ENCODE assay signal across 15 cellular contexts in the genomic region with DNA sequence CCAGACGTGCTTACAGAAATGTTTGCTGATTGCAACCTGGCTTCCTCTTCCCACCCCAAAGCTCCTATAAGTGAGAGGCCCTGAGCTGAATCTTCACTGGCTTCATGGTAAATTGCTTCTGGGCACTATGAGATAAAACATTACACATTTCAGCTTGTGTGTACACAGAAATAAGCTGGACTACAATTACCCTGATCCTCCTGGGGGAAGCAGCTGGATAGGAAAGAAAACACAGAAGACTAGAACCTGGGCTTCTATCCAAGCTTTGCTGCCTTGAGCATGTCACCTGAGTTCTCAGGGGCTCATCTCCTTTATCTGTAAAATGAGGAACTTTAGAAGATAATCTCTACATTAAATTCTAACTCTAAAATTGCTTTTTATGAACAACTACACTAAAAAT. TPM values are rescaled to one million over a fixed set of nuclear protein-coding genes. Genes with fewer than 3 reads are reported as not detected.
DNase-seq lines count a peak whose midpoint lies in the region; ATAC-seq and TF ChIP-seq lines count a peak whose summit lies in the region.
"Had no signal": no experiment of that assay in that cellular context is flagged by ENCODE, and none has a peak within 500 bp of the region (broad histone marks: within the 10 kb centered on the region; RNA-seq: fewer than 3 reads in every experiment).

No MANE protein-coding gene starts in this region.

- H3K4me3 ChIP-seq in OCI-LY3 (ENCODE audit: low read length) (no peak overlapping the region), lower lobe of right lung (no peak overlapping the region)
- H3K4me3 ChIP-seq: right atrium auricular region had no signal

- H3K36me3 Mint-ChIP-seq in activated CD8-positive, alpha-beta T cell treated with anti-CD3 and anti-CD28 coated beads, Interleukin-2, amount 10 ng/mL, durations not matched to agents 7 days and 5 days (ENCODE audit: low read depth): peaks cover 31% of the 10 kb centered on the region

- H3K4me3 Mint-ChIP-seq in activated CD8-positive, alpha-beta T cell treated with anti-CD3 and anti-CD28 coated beads, Interleukin-2, amount 10 ng/mL, durations not matched to agents 7 days and 5 days: no peak overlapping the region

- no peak for TF ChIP-seq CTCF in OCI-LY3 (IDR thresholded peaks at IDR 0.05; ENCODE audit: low read depth, low read length)
- no peak for TF ChIP-seq CTCF in lower lobe of right lung (IDR thresholded peaks at IDR 0.05)

- intact Hi-C loops in lower lobe of right lung (cut with DNase I): no loop called here

- POLR2A ChIA-PET in activated CD8-positive, alpha-beta T cell treated with anti-CD3 and anti-CD28 coated beads, Interleukin-2, amount 10 ng/mL, durations not matched to agents 7 days and 5 days (lab: Charles Lee): no interaction called here

- H3K27ac ChIP-seq in OCI-LY3 (ENCODE audit: low read length) (peak overlapping the region; percentile 30), epithelial cell of prostate (peak overlapping the region; percentile 20), lower lobe of right lung (no peak overlapping the region)
- H3K27ac ChIP-seq: HL-60, KMS-11, right atrium auricular region had no signal

- H4K20me1 ChIP-seq in OCI-LY3 (ENCODE audit: insufficient read depth, low read length): no peaks in the 10 kb centered on the region

- no peaks in the 10 kb centered on the region for H3K79me2 ChIP-seq in OCI-LY3 (ENCODE audit: low read length)

- no peak for ATAC-seq in activated CD8-positive, alpha-beta T cell treated with anti-CD3 and anti-CD28 coated beads, Interleukin-2, amount 10 ng/mL, durations not matched to agents 7 days and 5 days
- ATAC-seq in lower lobe of right lung: no peak

- H3K27me3 ChIP-seq in OCI-LY3 (ENCODE audit: low read depth, low read length) (no peaks in the 10 kb centered on the region), lower lobe of right lung (ENCODE audit: low read depth) (no peaks in the 10 kb centered on the region)
- H3K27me3 ChIP-seq: right atrium auricular region had no signal

- H3K4me1 Mint-ChIP-seq in activated CD8-positive, alpha-beta T cell treated with anti-CD3 and anti-CD28 coated beads, Interleukin-2, amount 10 ng/mL, durations not matched to agents 7 days and 5 days (ENCODE audit: low read depth): peaks cover 54% of the 10 kb centered on the region

- H3K4me2 ChIP-seq in OCI-LY3 (ENCODE audit: low read length): no peak overlapping the region
- H3K4me2 ChIP-seq: KMS-11 had no signal

- peaks cover 13% of the 10 kb centered on the region for H3K9me3 Mint-ChIP-seq in activated CD8-positive, alpha-beta T cell treated with anti-CD3 and anti-CD28 coated beads, Interleukin-2, amount 10 ng/mL, durations not matched to agents 7 days and 5 days (ENCODE audit: insufficient read depth)

- CTCF ChIA-PET in activated CD8-positive, alpha-beta T cell treated with anti-CD3 and anti-CD28 coated beads, Interleukin-2, amount 10 ng/mL, durations not matched to agents 7 days and 5 days (lab: Charles Lee): interaction anchor here (1.2 to 7.5 kb wide), 6 partner anchors 11 to 136 kb away, joined by 3 to 61 read pairs (median 27); partner anchors contain the start of gene THBS1

- peak; percentile 4 for DNase-seq in DMS 273 treated with DMSO at 0.1 percent for 48 hours (lab: John Stamatoyannopoulos, UW)
- peak; percentile 44 for DNase-seq in NCI-H1694 (lab: John Stamatoyannopoulos, UW)
- no peak for DNase-seq in epithelial cell of prostate (ENCODE audit: low read depth, low spot score)
- no peak for DNase-seq in activated CD8-positive, alpha-beta T cell treated with anti-CD3 and anti-CD28 coated beads, Interleukin-2, amount 10 ng/mL, durations not matched to agents 7 days and 5 days
- DNase-seq in foreskin melanocyte: no peak
- DNase-seq in activated gamma-delta T cell treated with Interleukin-2 at 50 U/mL for 16 hours: no peak
- DNase-seq in lower lobe of right lung: no peak
- DNase-seq: DMS79, mesendoderm, NCI-H146 had no signal

- peaks cover 5% of the 10 kb centered on the region for H3K27me3 Mint-ChIP-seq in activated CD8-positive, alpha-beta T cell treated with anti-CD3 and anti-CD28 coated beads, Interleukin-2, amount 10 ng/mL, durations not matched to agents 7 days and 5 days (ENCODE audit: low read depth)

- H3K4me1 ChIP-seq in OCI-LY3 (ENCODE audit: low read length) (peaks cover 83% of the 10 kb centered on the region), lower lobe of right lung (peaks cover 23% of the 10 kb centered on the region)

- no peak overlapping the region for H3K27ac Mint-ChIP-seq in activated CD8-positive, alpha-beta T cell treated with anti-CD3 and anti-CD28 coated beads, Interleukin-2, amount 10 ng/mL, durations not matched to agents 7 days and 5 days
- H3K27ac Mint-ChIP-seq: activated T-helper 2 cell treated with anti-CD3 and anti-CD28 coated beads, Interferon-gamma antibody, Interleukin-2, Interleukin-4, amounts not matched to agents 10 μg/mL and 5 μg/mL and 100 μg/mL, durations not matched to agents 14 hours and 24 hours and 36 hours had no signal

- H2AFZ ChIP-seq in OCI-LY3 (ENCODE audit: low read depth, low read length): peak overlapping the region; percentile 17; the same call in 1 of the 2 replicates

- H3K36me3 ChIP-seq in OCI-LY3 (replicated peaks; ENCODE audit: low read depth, low read length): peaks cover 38% of the 10 kb centered on the region
- H3K36me3 ChIP-seq in lower lobe of right lung: no peaks in the 10 kb centered on the region
- H3K36me3 ChIP-seq: right atrium auricular region had no signal

- H3K9ac ChIP-seq in OCI-LY3 (ENCODE audit: low read length): no peak overlapping the region
- H3K9ac ChIP-seq: KMS-11 had no signal

- H3K9me3 ChIP-seq in OCI-LY3 (ENCODE audit: insufficient read depth, low read length) (peaks cover 6% of the 10 kb centered on the region; the same call in 1 of the 2 replicates), lower lobe of right lung (no peaks in the 10 kb centered on the region)
- H3K9me3 ChIP-seq: right atrium auricular region had no signal

RNA-seq across cellular contexts. Expression of gene THBS1, which starts 40.3 kb away (rescaled TPM):
- total RNA-seq in activated CD8-positive, alpha-beta T cell treated with anti-CD3 and anti-CD28 coated beads, Interleukin-2, amount 10 ng/mL, durations not matched to agents 7 days and 5 days: 1 to 10 TPM in 1 of 2 experiments, under 1 TPM in 1; 0.87 to 1.2 TPM
- total RNA-seq in lower lobe of right lung: 226 TPM

Comparison
In these comparisons a context has a peak if more than half of its experiments do, and no peak if none do; other contexts are left out.
1. DNase-seq: peak in DMS 273 treated with DMSO at 0.1 percent for 48 hours (single experiment) and NCI-H1694 (single experiment); none in epithelial cell of prostate (single experiment), activated CD8-positive, alpha-beta T cell treated with anti-CD3 and anti-CD28 coated beads, Interleukin-2, amount 10 ng/mL, durations not matched to agents 7 days and 5 days (single experiment), foreskin melanocyte (single experiment), activated gamma-delta T cell treated with Interleukin-2 at 50 U/mL for 16 hours (single experiment) and lower lobe of right lung (single experiment).
2. RNA of gene THBS1, which starts 40.3 kb away (total RNA-seq): 226 TPM in lower lobe of right lung (single experiment); 0.87 to 1.2 TPM in activated CD8-positive, alpha-beta T cell treated with anti-CD3 and anti-CD28 coated beads, Interleukin-2, amount 10 ng/mL, durations not matched to agents 7 days and 5 days; every median in the first group is over 100 times any median in the second.